30 cellular contexts compared by ENCODE assay signal in the genomic region with DNA sequence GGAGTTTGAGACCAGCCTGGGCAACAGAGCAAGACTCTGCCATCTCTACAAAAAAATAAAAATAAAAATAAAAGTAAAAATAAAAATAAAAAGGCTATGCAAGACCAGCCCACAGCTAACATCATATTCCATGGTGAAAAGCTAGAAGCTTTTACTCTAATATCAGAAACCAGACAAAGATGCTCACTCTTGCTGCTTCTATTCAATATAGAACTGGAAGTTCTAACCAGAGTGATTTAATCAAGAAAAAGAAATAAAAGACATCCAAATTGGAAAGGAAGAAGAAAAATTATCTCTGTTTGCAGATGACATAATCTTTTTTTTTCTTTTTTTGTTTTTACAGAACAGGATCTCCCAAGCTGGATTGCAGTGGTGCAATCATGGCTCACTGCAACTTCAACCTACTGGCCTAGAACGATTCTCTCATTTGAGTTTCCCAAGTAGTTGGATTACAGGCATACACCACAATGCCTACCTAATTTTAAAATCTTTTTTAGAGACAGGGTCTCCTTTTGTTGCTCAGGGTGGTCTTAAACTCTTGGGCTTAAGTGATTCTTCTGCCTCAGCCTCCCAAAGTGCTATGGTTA.
"Had no signal": no experiment of that assay in that cellular context is flagged by ENCODE, and none has a peak within 500 bp of the region (broad histone marks: within the 10 kb centered on the region; RNA-seq: fewer than 3 reads in every experiment).

No MANE protein-coding gene starts in this region.

- H3K79me2 ChIP-seq: parathyroid adenoma had no signal

- H2AFZ ChIP-seq: parathyroid adenoma had no signal

- H3K27me3 ChIP-seq: neutrophil, ovary, suprapubic skin, testis, tibial artery, transverse colon, upper lobe of right lung, uterus had no signal

- H3K4me1 ChIP-seq: parathyroid adenoma, psoas muscle, spleen, suprapubic skin, testis, tibial artery, transverse colon, upper lobe of right lung, uterus had no signal

- H3K9me3 ChIP-seq: neutrophil, ovary, psoas muscle, spleen, suprapubic skin, testis, tibial artery, transverse colon, upper lobe of right lung, uterus had no signal

- H3K9ac ChIP-seq: parathyroid adenoma had no signal

- DNase-seq: naive B cell; naive thymus-derived CD8-positive, alpha-beta T cell; nephron progenitor cell; nucleus accumbens; ovary; posterior cingulate gyrus; psoas muscle; spleen; stimulated activated CD4-positive, alpha-beta T cell treated with anti-CD3 and anti-CD28 coated beads, Interleukin-12 subunit alpha, Interleukin-12 subunit beta, amount 100 ng/mL, for 4 hours; stimulated activated CD4-positive, alpha-beta T cell treated with anti-CD3 and anti-CD28 coated beads, Interleukin-1b, Interleukin-23, amount 100 ng/mL, for 48 hours; stimulated activated CD4-positive, alpha-beta T cell treated with anti-CD3 and anti-CD28 coated beads, Interleukin-4, amount 100 ng/mL, for 1 hour; stimulated activated CD4-positive, alpha-beta T cell treated with anti-CD3 and anti-CD28 coated beads, Interleukin-4, amount 100 ng/mL, for 4 hours; stimulated activated CD8-positive, alpha-beta memory T cell treated with anti-CD3 and anti-CD28 coated beads, Interleukin-4, amount 100 ng/mL, for 48 hours; stimulated activated naive CD4-positive, alpha-beta T cell; stimulated activated naive CD8-positive, alpha-beta T cell treated with anti-CD3 and anti-CD28 coated beads, Interleukin-15, amount 100 ng/mL, for 72 hours; stimulated activated naive CD8-positive, alpha-beta T cell treated with anti-CD3 and anti-CD28 coated beads, Interleukin-15, Interleukin-2, amounts not matched to agents 100 U/mL and 50 U/mL, for 24 hours; substantia nigra; testis; transverse colon; upper lobe of right lung; uterus had no signal

- H3K36me3 ChIP-seq: neutrophil, ovary, spleen, suprapubic skin, tibial artery, transverse colon, upper lobe of right lung, uterus had no signal

- H3K4me2 ChIP-seq: smooth muscle cell had no signal

- H3K4me3 ChIP-seq: ovary, psoas muscle, skin epidermis, smooth muscle cell, spleen, suprapubic skin, testis, tibial artery, transverse colon, upper lobe of right lung, uterus had no signal

- H3K27ac ChIP-seq: neutrophil, ovary, parathyroid adenoma, psoas muscle, skin epidermis, spleen, suprapubic skin, testis, tibial artery, transverse colon, upper lobe of right lung, uterus had no signal

- ATAC-seq: naive thymus-derived CD8-positive, alpha-beta T cell; natural killer cell treated with Interleukin-12 subunit alpha and Interleukin-12 subunit beta and Interleukin-15 and Interleukin-18, amount 100 ng/mL, for 72 hours; psoas muscle; sciatic nerve; stimulated activated memory B cell treated with anti-CD40 and anti-IgM and Interleukin-4, amounts not matched to agents 10 μg/mL and 1 μg/mL and 100 μg/mL, for 72 hours; stimulated activated naive CD8-positive, alpha-beta T cell treated with anti-CD3 and anti-CD28 coated beads, Interleukin-15, amount 100 ng/mL, for 72 hours; stimulated activated naive CD8-positive, alpha-beta T cell treated with anti-CD3 and anti-CD28 coated beads, Interleukin-15, Interleukin-2, amounts not matched to agents 100 U/mL and 50 U/mL, for 24 hours; upper lobe of right lung had no signal
